In genomic region chr11:44950036-44950624, GRCh38 we compare ENCODE assay signal across 8 cellular contexts. TPM values are rescaled to one million over a fixed set of nuclear protein-coding genes. Genes with fewer than 3 reads are reported as not detected.
DNase-seq lines count a peak whose midpoint lies in the region; ATAC-seq, FAIRE-seq and TF ChIP-seq lines count a peak whose summit lies in the region.

No MANE protein-coding gene starts in this region.

- no peaks in the 10 kb centered on the region for H3K27me3 ChIP-seq in ovary

- WGBS in ovary, 3 donors = 0 to 1% (median 1%) methylated on average over 57 to 63 of the region's 63 CpGs

- peak; percentile 38 to 79 (median 77) for DNase-seq in NCI-H1417 (lab: John Stamatoyannopoulos, UW)
- DNase-seq in NCI-H1417 treated with DMSO at 0.1 percent for 48 hours (lab: John Stamatoyannopoulos, UW) = no peak
- DNase-seq in activated CD4-positive, alpha-beta memory T cell treated with anti-CD3 and anti-CD28 coated beads, Interleukin-2, amount 10 ng/mL, durations not matched to agents 7 days and 5 days = no peak
- DNase-seq in fibroblast of mammary gland (ENCODE audit: low read depth) = no peak
- peak; percentile 19 to 63 (median 42) for DNase-seq in ovary
- DNase-seq in RCC 7860 (ENCODE audit: low spot score) = no peak
- DNase-seq in NAMALWA (ENCODE audit: low spot score) = no peak

- no peaks in the 10 kb centered on the region for H3K4me1 ChIP-seq in ovary (ENCODE audit: insufficient read depth)

- CTCF ChIA-PET in activated CD4-positive, alpha-beta memory T cell treated with anti-CD3 and anti-CD28 coated beads, Interleukin-2, amount 10 ng/mL, durations not matched to agents 7 days and 5 days (lab: Charles Lee) = interaction anchor here (1.0 to 1.3 kb wide), 4 partner anchors 14 to 161 kb away, joined by 3 to 4 read pairs (median 4); no protein-coding TSS in a partner anchor

- H3K27ac ChIP-seq in ovary = peak overlapping the region in 1 of 2 donors; percentile 49

- H3K4me3 ChIP-seq in fibroblast of mammary gland (ENCODE audit: control insufficient read depth, low read depth, low read length) (peak overlapping the region; percentile 70), ovary (peak overlapping the region; percentile 73)

- no peak overlapping the region for H3K27ac Mint-ChIP-seq in activated CD4-positive, alpha-beta memory T cell treated with anti-CD3 and anti-CD28 coated beads, Interleukin-2, amount 10 ng/mL, durations not matched to agents 7 days and 5 days

- intact Hi-C loops in ovary (cut with DNase I) = no loop called here

- no peaks in the 10 kb centered on the region for H3K36me3 ChIP-seq in ovary

- POLR2A ChIA-PET in activated CD4-positive, alpha-beta memory T cell treated with anti-CD3 and anti-CD28 coated beads, Interleukin-2, amount 10 ng/mL, durations not matched to agents 7 days and 5 days (lab: Charles Lee) = no interaction called here

- H3K36me3 Mint-ChIP-seq in activated CD4-positive, alpha-beta memory T cell treated with anti-CD3 and anti-CD28 coated beads, Interleukin-2, amount 10 ng/mL, durations not matched to agents 7 days and 5 days (ENCODE audit: low read depth) = no peaks in the 10 kb centered on the region

- no peak for ATAC-seq in GM19397 (IDR thresholded peaks at IDR 0.05; ENCODE audit: unreplicated experiment)

- TF ChIP-seq POLR2A in ovary (IDR thresholded peaks at IDR 0.05) = no peak

- peak overlapping the region; percentile 49 for H3K4me3 Mint-ChIP-seq in activated CD4-positive, alpha-beta memory T cell treated with anti-CD3 and anti-CD28 coated beads, Interleukin-2, amount 10 ng/mL, durations not matched to agents 7 days and 5 days

- H3K4me1 Mint-ChIP-seq in activated CD4-positive, alpha-beta memory T cell treated with anti-CD3 and anti-CD28 coated beads, Interleukin-2, amount 10 ng/mL, durations not matched to agents 7 days and 5 days = peaks cover 10% of the 10 kb centered on the region

- peaks cover 31% of the 10 kb centered on the region for H3K27me3 Mint-ChIP-seq in activated CD4-positive, alpha-beta memory T cell treated with anti-CD3 and anti-CD28 coated beads, Interleukin-2, amount 10 ng/mL, durations not matched to agents 7 days and 5 days

- no peak for TF ChIP-seq CTCF in fibroblast of mammary gland (conservative IDR thresholded peaks at IDR 0.05; ENCODE audit: control insufficient read depth, insufficient read depth, low read depth, low read length)
- no peak for TF ChIP-seq CTCF in ovary (IDR thresholded peaks at IDR 0.05)

- H3K9me3 ChIP-seq in ovary = no peaks in the 10 kb centered on the region

- TF ChIP-seq EP300 in ovary (IDR thresholded peaks at IDR 0.05) = no peak

- no peaks in the 10 kb centered on the region for H3K9me3 Mint-ChIP-seq in activated CD4-positive, alpha-beta memory T cell treated with anti-CD3 and anti-CD28 coated beads, Interleukin-2, amount 10 ng/mL, durations not matched to agents 7 days and 5 days

- FAIRE-seq in RCC 7860 (lab: Jason Lieb, UNC) = no peak

RNA-seq across cellular contexts. Expression of gene TP53I11, which starts 0.6 kb away (rescaled TPM):
- under 1 TPM; 0.73 to 0.81 TPM for total RNA-seq in activated CD4-positive, alpha-beta memory T cell treated with anti-CD3 and anti-CD28 coated beads, Interleukin-2, amount 10 ng/mL, durations not matched to agents 7 days and 5 days
- total RNA-seq in ovary = 10 to 100 TPM in 6 of 7 donors, 1 to 10 TPM in 1; 9.2 to 51.9 (median 21.8) TPM
- 10 to 100 TPM; 20.3 to 26.6 TPM for polyA plus RNA-seq in ovary

Comparison
In these comparisons a context has a peak if more than half of its experiments do, and no peak if none do; other contexts are left out.
1. DNase-seq: peak in NCI-H1417 (3 of 3) and ovary (5 of 5); none in NCI-H1417 treated with DMSO at 0.1 percent for 48 hours (single experiment), activated CD4-positive, alpha-beta memory T cell treated with anti-CD3 and anti-CD28 coated beads, Interleukin-2, amount 10 ng/mL, durations not matched to agents 7 days and 5 days (single experiment), fibroblast of mammary gland (single experiment), RCC 7860 (single experiment) and NAMALWA (single experiment).
2. RNA of gene TP53I11, which starts 0.6 kb away (total RNA-seq): 9.2 to 51.9 TPM in ovary; 0.73 to 0.81 TPM in activated CD4-positive, alpha-beta memory T cell treated with anti-CD3 and anti-CD28 coated beads, Interleukin-2, amount 10 ng/mL, durations not matched to agents 7 days and 5 days; every median in the first group is over 4 times any median in the second.